1 cellular context compared by ENCODE assay signal in genomic region chr14:90451953-90452352, GRCh38.
TF ChIP-seq lines count a peak whose summit lies in the region.

No MANE protein-coding gene starts in this region.

TF ChIP-seq in SK-N-SH, 30 proteins besides CTCF, POLR2A, EP300 and RAD21 (continued from another document):
- TF ChIP-seq REST (IDR thresholded peaks at IDR 0.05; ENCODE audit: low read depth, low read length) (no peak), RCOR1 (IDR thresholded peaks at IDR 0.05; ENCODE audit: low read length) (peak; percentile 97), POLR2AphosphoS5 (IDR thresholded peaks at IDR 0.05; ENCODE audit: low read depth, low read length) (0 out of 2 replicates have a peak, but pooled peaks have one; percentile 23), GATA2 (CRISPR knock-in tag; IDR thresholded peaks at IDR 0.05) (peak; percentile 98), NRF1 (IDR thresholded peaks at IDR 0.05; ENCODE audit: low read depth, low read length) (no peak), TCF12 (IDR thresholded peaks at IDR 0.05) (peak; percentile 15; the same call in 1 of the 2 replicates), CHD2 (IDR thresholded peaks at IDR 0.05; ENCODE audit: low read length, partially characterized antibody) (peak; percentile 58)
TF ChIP-seq in SK-N-SH: peak in this region for 6.
